ENCODE assay signal across 1 cellular context in genomic region chr12:121738340-121738858, GRCh38.
A peak's percentile ranks its signal among the peaks of the same experiment; 100 is the strongest.
TF ChIP-seq lines count a peak whose summit lies in the region.

No MANE protein-coding gene starts in this region.

TF ChIP-seq in K562, 482 proteins besides CTCF, POLR2A, EP300 and RAD21 (continued from another document and continues in another):
- TF ChIP-seq ZBTB5 (IDR thresholded peaks at IDR 0.05), result no peak
- TF ChIP-seq RERE (CRISPR knock-in tag; IDR thresholded peaks at IDR 0.05; ENCODE audit: borderline replicate concordance), result no peak
- TF ChIP-seq NR2C2 (CRISPR knock-in tag; IDR thresholded peaks at IDR 0.05), result no peak
- TF ChIP-seq NR2C2 (tag; IDR thresholded peaks at IDR 0.05), result peak; percentile 45; the same call in 1 of the 2 replicates
- TF ChIP-seq ZNF668 (CRISPR knock-in tag; IDR thresholded peaks at IDR 0.05), result peak; percentile 26; the same call in 1 of the 2 replicates
- no peak for TF ChIP-seq RFX5 (IDR thresholded peaks at IDR 0.05; ENCODE audit: low read depth, low read length)
- TF ChIP-seq ZNF41 (CRISPR knock-in tag; conservative IDR thresholded peaks at IDR 0.05), result no peak; the same call in 1 of the 2 replicates
- no peak; the same call in 1 of the 2 replicates for TF ChIP-seq ZNF449 (CRISPR knock-in tag; IDR thresholded peaks at IDR 0.05)
- TF ChIP-seq MYNN (IDR thresholded peaks at IDR 0.05), result peak; percentile 89
- no peak for TF ChIP-seq MYNN (CRISPR knock-in tag; IDR thresholded peaks at IDR 0.05)
- peak; percentile 79 for TF ChIP-seq ETS1 (conservative IDR thresholded peaks at IDR 0.05; ENCODE audit: control insufficient read depth, low read depth, low read length)
- no peak for TF ChIP-seq MYBL2 (IDR thresholded peaks at IDR 0.05; ENCODE audit: low read depth)
- TF ChIP-seq MYBL2 (CRISPR knock-in tag; IDR thresholded peaks at IDR 0.05; ENCODE audit: borderline replicate concordance), result no peak
- TF ChIP-seq ATF2 (CRISPR knock-in tag; IDR thresholded peaks at IDR 0.05), result no peak
- no peak for TF ChIP-seq ZNF24 (IDR thresholded peaks at IDR 0.05)
- TF ChIP-seq SAFB (IDR thresholded peaks at IDR 0.05; ENCODE audit: borderline replicate concordance, low read depth, low read length), result no peak
- TF ChIP-seq KHSRP (IDR thresholded peaks at IDR 0.05), result no peak
- peak; percentile 69 for TF ChIP-seq BHLHE40 (IDR thresholded peaks at IDR 0.05; ENCODE audit: low read length)
- no peak for TF ChIP-seq SIN3B (IDR thresholded peaks at IDR 0.05; ENCODE audit: low read depth)
- peak; percentile 90 for TF ChIP-seq SOX6 (IDR thresholded peaks at IDR 0.05)
- TF ChIP-seq HOXB6 (CRISPR knock-in tag; IDR thresholded peaks at IDR 0.05; ENCODE audit: borderline replicate concordance), result no peak
- peak; percentile 48; the same call in 1 of the 2 replicates for TF ChIP-seq FOSL1 (tag; conservative IDR thresholded peaks at IDR 0.05)
- no peak for TF ChIP-seq SNIP1 (IDR thresholded peaks at IDR 0.05; ENCODE audit: low read depth)
- TF ChIP-seq ELK1 (CRISPR knock-in tag; IDR thresholded peaks at IDR 0.05), result no peak
- TF ChIP-seq HNRNPUL1 (IDR thresholded peaks at IDR 0.05; ENCODE audit: low read length), result no peak
- no peak for TF ChIP-seq THRB (CRISPR knock-in tag; conservative IDR thresholded peaks at IDR 0.05)
- TF ChIP-seq ZNF583 (CRISPR knock-in tag; IDR thresholded peaks at IDR 0.05), result no peak; the same call in 1 of the 2 replicates
- TF ChIP-seq CEBPG (CRISPR knock-in tag; IDR thresholded peaks at IDR 0.05), result peak; percentile 99
- peak; percentile 95 to 96 for TF ChIP-seq CEBPG (tag; conservative IDR thresholded peaks at IDR 0.05 in 1 of 2, IDR thresholded peaks at IDR 0.05 in 1 of 2)
- peak; percentile 93 for TF ChIP-seq KLF16 (IDR thresholded peaks at IDR 0.05)
- TF ChIP-seq FOXP1 (CRISPR knock-in tag; IDR thresholded peaks at IDR 0.05), result no peak
- no peak for TF ChIP-seq SPI1 (IDR thresholded peaks at IDR 0.05; ENCODE audit: borderline replicate concordance, low read depth, low read length)
- no peak for TF ChIP-seq ZNF3 (CRISPR knock-in tag; IDR thresholded peaks at IDR 0.05)
- peak; percentile 89 for TF ChIP-seq VEZF1 (CRISPR knock-in tag; IDR thresholded peaks at IDR 0.05)
- TF ChIP-seq FOXM1 (IDR thresholded peaks at IDR 0.05; ENCODE audit: low read depth), result peak; percentile 72
- no peak for TF ChIP-seq FOXM1 (CRISPR knock-in tag; IDR thresholded peaks at IDR 0.05; ENCODE audit: low read depth)
- TF ChIP-seq SMAD2 (IDR thresholded peaks at IDR 0.05; ENCODE audit: low read depth, low read length), result no peak
- TF ChIP-seq NR4A1 (CRISPR knock-in tag; IDR thresholded peaks at IDR 0.05), result no peak
- TF ChIP-seq NR4A1 (tag; IDR thresholded peaks at IDR 0.05), result peak; percentile 93
- TF ChIP-seq CHAMP1 (IDR thresholded peaks at IDR 0.05), result no peak
- TF ChIP-seq SP1 (CRISPR knock-in tag; IDR thresholded peaks at IDR 0.05), result no peak
- TF ChIP-seq POLR2AphosphoS5 (IDR thresholded peaks at IDR 0.05; ENCODE audit: control insufficient read depth, insufficient read depth, low read depth, low read length), result peak; percentile 91
- TF ChIP-seq NFRKB (IDR thresholded peaks at IDR 0.05; ENCODE audit: low read depth), result peak; percentile 72
- TF ChIP-seq KAT7 (CRISPR knock-in tag; IDR thresholded peaks at IDR 0.05; ENCODE audit: borderline replicate concordance), result no peak
- no peak for TF ChIP-seq XRCC3 (IDR thresholded peaks at IDR 0.05)
- TF ChIP-seq SRSF1 (IDR thresholded peaks at IDR 0.05; ENCODE audit: low read depth, low read length), result no peak
- no peak for TF ChIP-seq PATZ1 (CRISPR knock-in tag; IDR thresholded peaks at IDR 0.05; ENCODE audit: borderline replicate concordance)
- no peak for TF ChIP-seq OTX1 (CRISPR knock-in tag; IDR thresholded peaks at IDR 0.05)
